In genomic region chr2:217551229-217551909, GRCh38 we compare ENCODE assay signal across 13 cellular contexts.
DNase-seq lines count a peak whose midpoint lies in the region; ATAC-seq and TF ChIP-seq lines count a peak whose summit lies in the region.
"Had no signal": no experiment of that assay in that cellular context is flagged by ENCODE, and none has a peak within 500 bp of the region (broad histone marks: within the 10 kb centered on the region; RNA-seq: fewer than 3 reads in every experiment).

No MANE protein-coding gene starts in this region.

- in situ Hi-C loops in KBM-7 (cut with MboI; ENCODE audit: low pct_unique_long_range_greater_than_20kb, low sequenced_read_pairs): no loop called here

- no peak overlapping the region for H3K27ac ChIP-seq in WERI-Rb-1
- H3K27ac ChIP-seq: gastrocnemius medialis had no signal

- no peak for ATAC-seq in HG03442 (IDR thresholded peaks at IDR 0.05; ENCODE audit: unreplicated experiment)

- H3K9me3 ChIP-seq in MG63 (peaks cover 4% of the 10 kb centered on the region; the same call in 1 of the 2 replicates), WERI-Rb-1 (ENCODE audit: severe bottlenecking) (no peaks in the 10 kb centered on the region)
- H3K9me3 ChIP-seq: gastrocnemius medialis, HAP-1 had no signal

- H3K36me3 ChIP-seq in MG63 (no peaks in the 10 kb centered on the region), WERI-Rb-1 (no peaks in the 10 kb centered on the region)
- H3K36me3 ChIP-seq: gastrocnemius medialis, HAP-1 had no signal

- H3K4me3 ChIP-seq in MG63: no peak overlapping the region
- H3K4me3 ChIP-seq in epithelial cell of proximal tubule (ENCODE audit: low read depth, low read length): no peak overlapping the region
- H3K4me3 ChIP-seq in WERI-Rb-1 (ENCODE audit: low read depth, low read length): no peak overlapping the region
- H3K4me3 ChIP-seq: gastrocnemius medialis, HAP-1 had no signal

- DNase-seq in ELR (ENCODE audit: low read depth) (peak; percentile 68), MG63 (peak; percentile 46), epithelial cell of proximal tubule (ENCODE audit: low read depth) (peak; percentile 20), non-pigmented ciliary epithelial cell (ENCODE audit: low read depth) (peak; percentile 31), KBM-7 (no peak), MV-4-11 (lab: John Stamatoyannopoulos, UW) (no peak), WERI-Rb-1 (no peak)
- DNase-seq: caudate nucleus; gastrocnemius medialis; NCI-H1105 treated with DMSO at 0.1 percent for 48 hours; NK-92 treated with Interleukin-12 subunit alpha and Interleukin-12 subunit beta, amount 100 ng/mL, for 24 hours had no signal

- H3K27me3 ChIP-seq in MG63: no peaks in the 10 kb centered on the region
- H3K27me3 ChIP-seq in WERI-Rb-1 (ENCODE audit: insufficient read depth, low read depth, severe bottlenecking): no peaks in the 10 kb centered on the region
- H3K27me3 ChIP-seq: gastrocnemius medialis had no signal

- TF ChIP-seq CTCF in epithelial cell of proximal tubule (conservative IDR thresholded peaks at IDR 0.05; ENCODE audit: low read depth, low read length) (no peak), WERI-Rb-1 (IDR thresholded peaks at IDR 0.05; ENCODE audit: low read depth, low read length) (no peak)

Comparison
In these comparisons a context has a peak if more than half of its experiments do, and no peak if none do; other contexts are left out.
1. DNase-seq: peak in ELR (single experiment), MG63 (single experiment), epithelial cell of proximal tubule (single experiment) and non-pigmented ciliary epithelial cell (single experiment); none in KBM-7 (single experiment), MV-4-11 (single experiment) and WERI-Rb-1 (single experiment).